Comparison of ENCODE assay signal across 25 cellular contexts in genomic region chr11:87455180-87455579, GRCh38.
"Had no signal": no experiment of that assay in that cellular context is flagged by ENCODE, and none has a peak within 500 bp of the region (broad histone marks: within the 10 kb centered on the region; RNA-seq: fewer than 3 reads in every experiment).

No MANE protein-coding gene starts in this region.

- H3K4me3 ChIP-seq: left ventricle myocardium inferior, lung, neural progenitor cell, ovary, right atrium auricular region, right lobe of liver, stomach, testis, thyroid gland, transverse colon, upper lobe of left lung had no signal

- H3K27me3 ChIP-seq: neural progenitor cell, ovary, right atrium auricular region, right lobe of liver, stomach, testis, thyroid gland, transverse colon, upper lobe of left lung had no signal

- H3K36me3 ChIP-seq: left ventricle myocardium inferior, neural progenitor cell, ovary, right atrium auricular region, right lobe of liver, stomach, thyroid gland, transverse colon, upper lobe of left lung had no signal

- DNase-seq: hypothalamus; immature natural killer cell; kidney; left colon; left ventricle myocardium inferior; mesendoderm; naive B cell; natural killer cell; nephron progenitor cell; ovary; right lobe of liver; stimulated activated CD4-positive, alpha-beta T cell treated with anti-CD3 and anti-CD28 coated beads, Interleukin-12 subunit alpha, Interleukin-12 subunit beta, amount 100 ng/mL, for 4 hours; stimulated activated CD4-positive, alpha-beta T cell treated with anti-CD3 and anti-CD28 coated beads, Interleukin-15, amount 100 ng/mL, for 24 hours; stimulated activated CD4-positive, alpha-beta T cell treated with anti-CD3 and anti-CD28 coated beads, Interleukin-2, amount 100 ng/mL, for 24 hours; stimulated activated CD4-positive, alpha-beta T cell treated with anti-CD3 and anti-CD28 coated beads, Interleukin-4, amount 100 ng/mL, for 1 hour; stimulated activated naive B cell treated with anti-CD40 and anti-IgM and Interleukin-4, amounts not matched to agents 10 μg/mL and 1 μg/mL and 100 μg/mL, for 72 hours; stimulated activated naive CD8-positive, alpha-beta T cell treated with anti-CD3 and anti-CD28 coated beads, Interleukin-15, Interleukin-2, amounts not matched to agents 100 U/mL and 50 U/mL, for 24 hours; stomach; testis; thyroid gland; transverse colon; upper lobe of left lung had no signal

- H3K9me3 ChIP-seq: left ventricle myocardium inferior, ovary, right atrium auricular region, right lobe of liver, stomach, testis, thyroid gland, transverse colon, upper lobe of left lung had no signal

- H2AFZ ChIP-seq: neural progenitor cell had no signal

- ATAC-seq: left colon; natural killer cell; right lobe of liver; stimulated activated naive B cell treated with anti-CD40 and anti-IgM and Interleukin-4, amounts not matched to agents 10 μg/mL and 1 μg/mL and 100 μg/mL, for 72 hours; stimulated activated naive CD8-positive, alpha-beta T cell treated with anti-CD3 and anti-CD28 coated beads, Interleukin-15, Interleukin-2, amounts not matched to agents 100 U/mL and 50 U/mL, for 24 hours had no signal

- H3K27ac ChIP-seq: left ventricle myocardium inferior, neural progenitor cell, ovary, right atrium auricular region, right lobe of liver, stomach, testis, thyroid gland, transverse colon, upper lobe of left lung had no signal

- H3K4me1 ChIP-seq: left ventricle myocardium inferior, neural progenitor cell, right atrium auricular region, right lobe of liver, stomach, testis, thyroid gland, transverse colon, upper lobe of left lung had no signal

- H3K4me2 ChIP-seq: neural progenitor cell had no signal

- H3K9ac ChIP-seq: neural progenitor cell had no signal
